8 cellular contexts compared by ENCODE assay signal in genomic region chr15:59917504-59918157, GRCh38.
DNase-seq lines count a peak whose midpoint lies in the region; ATAC-seq and TF ChIP-seq lines count a peak whose summit lies in the region.

No MANE protein-coding gene starts in this region.

- peaks cover 0 to 5% (median 0%) of the 10 kb centered on the region in 3 donors for H3K27me3 Mint-ChIP-seq in immature natural killer cell (ENCODE audit: low read depth in 3 of 3)

- no peaks in the 10 kb centered on the region for H3K36me3 Mint-ChIP-seq in immature natural killer cell

- POLR2A ChIA-PET in HEK293 (lab: Yijun Ruan, JAX): interaction anchor here (0.8 to 1.4 kb wide), 3 partner anchors 36 to 89 kb away, joined by 4 read pairs; partner anchors contain the start of gene FOXB1

- H3K36me3 ChIP-seq in HEK293 (ENCODE audit: control insufficient read depth in 2 of 2, insufficient read depth in 1 of 2, low read length in 2 of 2) (no peaks in the 10 kb centered on the region), adrenal gland (replicated peaks in 1 of 2) (no peaks in the 10 kb centered on the region)

- H3K4me3 ChIP-seq in HEK293 (ENCODE audit: low read depth, low read length): no peak overlapping the region
- no peak overlapping the region for H3K4me3 ChIP-seq in adrenal gland

- CTCF ChIA-PET in HEK293 (lab: Yijun Ruan, JAX): interaction anchor here (0.6 to 7.8 kb wide), 35 partner anchors 9 to 409 kb away, joined by 3 to 71 read pairs (median 3); partner anchors contain the start of gene FOXB1

- ATAC-seq in GM18505 (IDR thresholded peaks at IDR 0.05; ENCODE audit: unreplicated experiment): no peak

- H3K9me3 ChIP-seq in HEK293 (ENCODE audit: control insufficient read depth, insufficient read depth, low read depth, low read length) (no peaks in the 10 kb centered on the region), adrenal gland (replicated peaks in 1 of 3) (no peaks in the 10 kb centered on the region)

- peaks cover 13% of the 10 kb centered on the region for H3K4me1 ChIP-seq in HEK293 (ENCODE audit: control insufficient read depth, insufficient read depth, low read length)
- no peaks in the 10 kb centered on the region for H3K4me1 ChIP-seq in adrenal gland (replicated peaks in 1 of 2)

- peaks cover 0 to 4% (median 0%) of the 10 kb centered on the region in 6 donors for H3K9me3 Mint-ChIP-seq in immature natural killer cell

- H3K27ac Mint-ChIP-seq in immature natural killer cell: peak overlapping the region in 1 of 6 donors; percentile 54

- no peaks in the 10 kb centered on the region for H3K4me1 Mint-ChIP-seq in immature natural killer cell

- H3K27me3 ChIP-seq in adrenal gland: peaks cover 6% of the 10 kb centered on the region

- DNase-seq in NCI-H1092 (lab: John Stamatoyannopoulos, UW): peak; percentile 46
- peak; percentile 7 to 78 (median 43) for DNase-seq in T-helper 2 cell
- peak; percentile 49 to 64 (median 60) for DNase-seq in adrenal gland
- DNase-seq in immature natural killer cell: peak; percentile 35 to 43 (median 36)
- peak; percentile 58 to 60 for DNase-seq in stimulated activated CD4-positive, alpha-beta T cell treated with anti-CD3 and anti-CD28 coated beads, Interleukin-4, amount 100 ng/mL, for 4 hours

- TF ChIP-seq CTCF in GM12872 (IDR thresholded peaks at IDR 0.05; ENCODE audit: insufficient read depth, low read depth, low read length) (peak; percentile 71), HEK293 (tag by site-specific recombination; IDR thresholded peaks at IDR 0.05) (peak; percentile 76), adrenal gland (IDR thresholded peaks at IDR 0.05) (peak; percentile 20 to 53 (median 48))

- H3K4me3 Mint-ChIP-seq in immature natural killer cell: no peak overlapping the region

- H3K27ac ChIP-seq in HEK293 (ENCODE audit: extremely low read depth, low read depth, low read length) (no peak overlapping the region), adrenal gland (no peak overlapping the region)

- WGBS in adrenal gland, 4 donors: 28 to 42% (median 33%) methylated on average over 8 to 10 of the region's 10 CpGs

- TF ChIP-seq POLR2A in adrenal gland (IDR thresholded peaks at IDR 0.05) (no peak), GM18505 (IDR thresholded peaks at IDR 0.05; ENCODE audit: borderline replicate concordance, extremely low read depth, insufficient read depth, insufficient read length) (no peak)

- intact Hi-C loops in adrenal gland (cut with DNase I): loop anchor here in 1 of 2 donors (10.0 kb wide), 1 partner anchor 267 kb away; no protein-coding TSS in a partner anchor

TF ChIP-seq in HEK293, 187 proteins besides CTCF, POLR2A, EP300 and RAD21 (continues in another document):
- TF ChIP-seq ZNF311 (tag by site-specific recombination; IDR thresholded peaks at IDR 0.05; ENCODE audit: borderline replicate concordance) (no peak), SETDB1 (IDR thresholded peaks at IDR 0.05; ENCODE audit: insufficient read length, low read length) (no peak), ZNF600 (tag by site-specific recombination; IDR thresholded peaks at IDR 0.05) (no peak), IKZF3 (tag by site-specific recombination; IDR thresholded peaks at IDR 0.05) (no peak), ZNF174 (tag by site-specific recombination; IDR thresholded peaks at IDR 0.05) (no peak), HOXD13 (CRISPR knock-in tag; IDR thresholded peaks at IDR 0.05; ENCODE audit: borderline replicate concordance) (no peak), KLF7 (tag by site-specific recombination; IDR thresholded peaks at IDR 0.05; ENCODE audit: borderline replicate concordance) (0 out of 2 replicates have a peak, but pooled peaks have one; percentile 46), TCF7L2 (IDR thresholded peaks at IDR 0.05; ENCODE audit: borderline replicate concordance, low read depth, low read length) (no peak), GLIS1 (tag by site-specific recombination; IDR thresholded peaks at IDR 0.05) (peak; percentile 47; the same call in 1 of the 2 replicates), ZNF157 (tag by site-specific recombination; IDR thresholded peaks at IDR 0.05) (no peak), ZBTB17 (tag by site-specific recombination; IDR thresholded peaks at IDR 0.05) (peak; percentile 76), ZNF324 (tag by site-specific recombination; IDR thresholded peaks at IDR 0.05) (no peak), KLF8 (tag by site-specific recombination; IDR thresholded peaks at IDR 0.05) (0 out of 2 replicates have a peak, but pooled peaks have one; percentile 23), RBAK (tag by site-specific recombination; IDR thresholded peaks at IDR 0.05) (no peak), ZSCAN4 (tag by site-specific recombination; IDR thresholded peaks at IDR 0.05) (no peak), ZNF501 (tag by site-specific recombination; IDR thresholded peaks at IDR 0.05) (peak; percentile 49; the same call in 1 of the 2 replicates), PATZ1 (tag by site-specific recombination; IDR thresholded peaks at IDR 0.05) (peak; percentile 56), ZNF544 (tag by site-specific recombination; IDR thresholded peaks at IDR 0.05) (no peak), GLIS2 (tag by site-specific recombination; IDR thresholded peaks at IDR 0.05) (0 out of 2 replicates have a peak, but pooled peaks have one; percentile 41), ZNF184 (tag by site-specific recombination; IDR thresholded peaks at IDR 0.05) (no peak), ZNF398 (tag by site-specific recombination; IDR thresholded peaks at IDR 0.05) (no peak), EGR2 (tag by site-specific recombination; IDR thresholded peaks at IDR 0.05; ENCODE audit: low read depth) (0 out of 2 replicates have a peak, but pooled peaks have one; percentile 31), ZNF677 (tag by site-specific recombination; IDR thresholded peaks at IDR 0.05) (no peak), ZNF654 (tag by site-specific recombination; IDR thresholded peaks at IDR 0.05; ENCODE audit: low read depth) (peak; percentile 89), ZBTB20 (tag by site-specific recombination; IDR thresholded peaks at IDR 0.05) (0 out of 2 replicates have a peak, but pooled peaks have one; percentile 12), ZNF747 (tag by site-specific recombination; IDR thresholded peaks at IDR 0.05) (no peak), ZNF404 (tag by site-specific recombination; IDR thresholded peaks at IDR 0.05) (no peak)
